24 cellular contexts compared by ENCODE assay signal in the genomic region with DNA sequence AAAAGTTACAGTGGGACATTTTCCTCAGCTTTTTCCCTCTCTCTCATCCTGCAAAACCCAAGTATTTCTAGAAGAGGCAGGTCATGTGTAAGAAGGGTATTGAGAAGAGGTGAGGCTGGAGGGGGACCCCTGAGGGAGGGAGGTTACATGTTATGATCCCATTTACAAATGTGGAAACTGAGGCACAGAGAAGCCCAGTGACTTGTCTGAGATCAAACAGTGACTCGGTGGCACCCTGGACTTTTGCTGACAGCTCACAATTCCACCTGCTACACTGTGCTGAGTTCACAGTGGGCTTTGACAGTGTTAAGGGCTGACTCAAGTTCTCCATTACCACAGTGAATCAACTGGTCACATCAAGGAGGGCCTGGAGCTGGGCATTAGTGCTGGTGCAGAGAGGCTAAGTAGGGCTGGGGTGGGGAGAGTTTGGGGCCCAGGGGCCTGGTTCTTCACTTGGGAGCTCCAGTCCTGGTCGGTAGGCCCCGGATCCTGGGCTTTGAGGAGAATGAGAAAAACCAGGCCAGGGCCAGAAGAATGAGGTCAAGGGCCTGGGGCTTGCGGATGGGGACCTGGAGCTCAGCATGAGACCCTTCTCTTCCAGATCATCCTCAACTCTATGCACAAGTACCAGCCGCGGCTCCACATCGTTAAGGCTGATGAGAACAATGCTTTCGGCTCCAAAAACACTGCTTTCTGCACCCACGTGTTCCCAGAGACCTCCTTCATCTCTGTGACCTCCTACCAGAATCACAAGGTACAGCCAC. TPM values are rescaled to one million over a fixed set of nuclear protein-coding genes. Genes with fewer than 3 reads are reported as not detected.
"Had no signal": no experiment of that assay in that cellular context is flagged by ENCODE, and none has a peak within 500 bp of the region (broad histone marks: within the 10 kb centered on the region; RNA-seq: fewer than 3 reads in every experiment).

No MANE protein-coding gene starts in this region.

- H3K4me1 ChIP-seq: parathyroid adenoma, transverse colon had no signal

- H3K36me3 Mint-ChIP-seq: activated naive CD8-positive, alpha-beta T cell treated with anti-CD3 and anti-CD28 coated beads for 36 hours had no signal

- H3K9ac ChIP-seq: parathyroid adenoma had no signal

- H3K4me1 Mint-ChIP-seq: activated naive CD8-positive, alpha-beta T cell treated with anti-CD3 and anti-CD28 coated beads for 36 hours had no signal

- H3K27me3 ChIP-seq: cardiac muscle cell, hepatocyte had no signal

- ATAC-seq: activated CD4-positive, CD25-positive, alpha-beta regulatory T cell treated with anti-CD3 and anti-CD28 coated beads, Interleukin-2, amount 50 U/mL, for 24 hours; effector memory CD8-positive, alpha-beta T cell had no signal

- H3K9me3 Mint-ChIP-seq: activated naive CD8-positive, alpha-beta T cell treated with anti-CD3 and anti-CD28 coated beads for 36 hours; effector memory CD8-positive, alpha-beta T cell; mesothelial cell of epicardium; nephron; stimulated activated naive CD8-positive, alpha-beta T cell treated with anti-CD3 and anti-CD28 coated beads, Interleukin-15, Interleukin-2, amounts not matched to agents 100 ng/mL and 50 ng/mL, for 24 hours had no signal

- DNase-seq: activated CD4-positive, alpha-beta T cell treated with anti-CD3 and anti-CD28 coated beads, Interleukin-2, amount 50 U/mL, for 1 hour; activated CD8-positive, alpha-beta memory T cell treated with anti-CD3 and anti-CD28 coated beads for 24 hours; activated CD8-positive, alpha-beta memory T cell treated with anti-CD3 and anti-CD28 coated beads, Interleukin-2, amount 50 U/mL, for 48 hours; activated naive CD8-positive, alpha-beta T cell treated with anti-CD3 and anti-CD28 coated beads for 36 hours; amniotic stem cell; dermis blood vessel endothelial cell; effector memory CD8-positive, alpha-beta T cell; foreskin fibroblast; stimulated activated CD4-positive, alpha-beta T cell treated with anti-CD3 and anti-CD28 coated beads, Interleukin-2, amount 100 ng/mL, for 24 hours; T1000; transverse colon had no signal

- H3K4me3 ChIP-seq: cardiac muscle cell, hepatocyte, suprapubic skin, transverse colon had no signal

- H3K9me3 ChIP-seq: suprapubic skin, transverse colon had no signal

- H2AFZ ChIP-seq: hepatocyte, parathyroid adenoma had no signal

- H3K4me3 Mint-ChIP-seq: activated naive CD8-positive, alpha-beta T cell treated with anti-CD3 and anti-CD28 coated beads for 36 hours; effector memory CD8-positive, alpha-beta T cell; mesothelial cell of epicardium; nephron; stimulated activated naive CD8-positive, alpha-beta T cell treated with anti-CD3 and anti-CD28 coated beads, Interleukin-15, Interleukin-2, amounts not matched to agents 100 ng/mL and 50 ng/mL, for 24 hours had no signal

- H3K79me2 ChIP-seq: parathyroid adenoma had no signal

- H3K27ac Mint-ChIP-seq: activated naive CD8-positive, alpha-beta T cell treated with anti-CD3 and anti-CD28 coated beads for 36 hours; effector memory CD8-positive, alpha-beta T cell; mesothelial cell of epicardium; nephron; stimulated activated naive CD8-positive, alpha-beta T cell treated with anti-CD3 and anti-CD28 coated beads, Interleukin-15, Interleukin-2, amounts not matched to agents 100 ng/mL and 50 ng/mL, for 24 hours had no signal

- H3K27ac ChIP-seq: cardiac muscle cell, epithelial cell of prostate, hepatocyte, parathyroid adenoma, suprapubic skin, transverse colon had no signal

- H3K36me3 ChIP-seq: cardiac muscle cell, suprapubic skin, transverse colon had no signal

RNA-seq across cellular contexts. Expression of a gene that starts 26.0 kb away (rescaled TPM):
- total RNA-seq: activated naive CD8-positive, alpha-beta T cell treated with anti-CD3 and anti-CD28 coated beads for 36 hours; dermis blood vessel endothelial cell; glomerular endothelial cell; lung microvascular endothelial cell; renal cortical epithelial cell; T-helper 1 cell treated with Interleukin-12 subunit alpha and Interleukin-12 subunit beta and Interleukin-4 antibody, amounts not matched to agents 30 ng/mL and 1 ng/mL, for 36 hours had no signal
